Comparison of ENCODE assay signal across 8 cellular contexts in genomic region chr1:43706598-43707190, GRCh38. TPM values are rescaled to one million over a fixed set of nuclear protein-coding genes. Genes with fewer than 3 reads are reported as not detected.
A peak's percentile ranks its signal among the peaks of the same experiment; 100 is the strongest.
DNase-seq lines count a peak whose midpoint lies in the region; ATAC-seq and TF ChIP-seq lines count a peak whose summit lies in the region.

No MANE protein-coding gene starts in this region.

- peaks cover 22% of the 10 kb centered on the region for H3K36me3 Mint-ChIP-seq in effector memory CD8-positive, alpha-beta T cell (ENCODE audit: insufficient read depth)
- peaks cover 16% of the 10 kb centered on the region for H3K36me3 Mint-ChIP-seq in type B pancreatic cell

- H3K4me3 ChIP-seq in muscle layer of duodenum (ENCODE audit: low read depth in 1 of 2, low read length in 2 of 2): peak overlapping the region; percentile 71 to 88

- DNase-seq in D341Med (ENCODE audit: low spot score) (peak; percentile 45), type B pancreatic cell (ENCODE audit: extremely low spot score, unreplicated experiment) (no peak), medulla oblongata (ENCODE audit: extremely low spot score) (no peak)
- DNase-seq in effector memory CD8-positive, alpha-beta T cell: peak in 1 of 3 experiments; percentile 9

- peak; percentile 2 for ATAC-seq in HG02884 (IDR thresholded peaks at IDR 0.05; ENCODE audit: unreplicated experiment)
- ATAC-seq in SK-N-SH treated with all-trans-retinoic acid at 6 μM for 48 hours: peak; percentile 19
- ATAC-seq in effector memory CD8-positive, alpha-beta T cell (replicated peaks): no peak
- no peak for ATAC-seq in GM18505 (IDR thresholded peaks at IDR 0.05; ENCODE audit: unreplicated experiment)

- H3K27me3 ChIP-seq in muscle layer of duodenum (ENCODE audit: low read depth, low read length): no peaks in the 10 kb centered on the region

- peaks cover 31% of the 10 kb centered on the region in 2 donors for H3K36me3 ChIP-seq in muscle layer of duodenum (ENCODE audit: control insufficient read depth in 1 of 2, insufficient read depth in 2 of 2, low read length in 2 of 2)

- no peak for TF ChIP-seq POLR2A in GM18505 (IDR thresholded peaks at IDR 0.05; ENCODE audit: borderline replicate concordance, extremely low read depth, insufficient read depth, insufficient read length)

- TF ChIP-seq CTCF in type B pancreatic cell (conservative IDR thresholded peaks at IDR 0.05): no peak

- peak overlapping the region; percentile 58 to 76 for H3K27ac Mint-ChIP-seq in effector memory CD8-positive, alpha-beta T cell
- peak overlapping the region; percentile 43 for H3K27ac Mint-ChIP-seq in type B pancreatic cell

- no peak overlapping the region for H3K27ac ChIP-seq in muscle layer of duodenum (ENCODE audit: low read length)

- H3K9me3 Mint-ChIP-seq in effector memory CD8-positive, alpha-beta T cell: no peaks in the 10 kb centered on the region
- H3K9me3 Mint-ChIP-seq in type B pancreatic cell: no peaks in the 10 kb centered on the region

- H3K4me1 Mint-ChIP-seq in effector memory CD8-positive, alpha-beta T cell (ENCODE audit: low read depth in 2 of 2): peaks cover 12 to 14% of the 10 kb centered on the region in 2 donors
- H3K4me1 Mint-ChIP-seq in type B pancreatic cell (ENCODE audit: unreplicated experiment): peaks cover 10% of the 10 kb centered on the region

- no peaks in the 10 kb centered on the region for H3K9me3 ChIP-seq in muscle layer of duodenum (ENCODE audit: control insufficient read depth in 1 of 2, low read length in 2 of 2)

- H3K27me3 Mint-ChIP-seq in effector memory CD8-positive, alpha-beta T cell: no peaks in the 10 kb centered on the region
- no peaks in the 10 kb centered on the region for H3K27me3 Mint-ChIP-seq in type B pancreatic cell

- peak overlapping the region; percentile 85 to 86 for H3K4me3 Mint-ChIP-seq in effector memory CD8-positive, alpha-beta T cell
- H3K4me3 Mint-ChIP-seq in type B pancreatic cell: peak overlapping the region; percentile 88

- peaks cover 3 to 12% of the 10 kb centered on the region in 2 donors for H3K4me1 ChIP-seq in muscle layer of duodenum (ENCODE audit: control insufficient read depth in 1 of 2, insufficient read depth in 2 of 2, low read length in 2 of 2)

TF ChIP-seq in SK-N-SH treated with all-trans-retinoic acid at 6 μM for 48 hours, 23 proteins besides CTCF, POLR2A, EP300 and RAD21:
- no peak for TF ChIP-seq SNAI2 (CRISPR knock-in tag; IDR thresholded peaks at IDR 0.05)
- TF ChIP-seq ISL1 (CRISPR knock-in tag; IDR thresholded peaks at IDR 0.05): no peak
- no peak for TF ChIP-seq TOX (CRISPR knock-in tag; IDR thresholded peaks at IDR 0.05; ENCODE audit: borderline replicate concordance)
- no peak for TF ChIP-seq GLIS3 (CRISPR knock-in tag; IDR thresholded peaks at IDR 0.05)
- no peak for TF ChIP-seq POU6F1 (CRISPR knock-in tag; IDR thresholded peaks at IDR 0.05; ENCODE audit: borderline replicate concordance, low read depth)
- TF ChIP-seq ESRRG (CRISPR knock-in tag; IDR thresholded peaks at IDR 0.05): 0 out of 2 replicates have a peak, but pooled peaks have one; percentile 41

RNA-seq across cellular contexts. Expression of gene ST3GAL3, which starts 0.6 kb away (rescaled TPM):
- 6.4 and 24.4 TPM in 2 replicates for total RNA-seq in type B pancreatic cell (ENCODE audit: low replicate concordance)

RNA-seq across cellular contexts. Expression of gene KDM4A, which starts 56.7 kb away (rescaled TPM):
- total RNA-seq in type B pancreatic cell (ENCODE audit: low replicate concordance): 55.3 and 67.8 TPM in 2 replicates

Comparison
In these comparisons a context has a peak if more than half of its experiments do, and no peak if none do; other contexts are left out.
1. ATAC-seq: peak in HG02884 (single experiment) and SK-N-SH treated with all-trans-retinoic acid at 6 μM for 48 hours (single experiment); none in effector memory CD8-positive, alpha-beta T cell (single experiment) and GM18505 (single experiment).